11 cellular contexts compared by ENCODE assay signal in the genomic region with DNA sequence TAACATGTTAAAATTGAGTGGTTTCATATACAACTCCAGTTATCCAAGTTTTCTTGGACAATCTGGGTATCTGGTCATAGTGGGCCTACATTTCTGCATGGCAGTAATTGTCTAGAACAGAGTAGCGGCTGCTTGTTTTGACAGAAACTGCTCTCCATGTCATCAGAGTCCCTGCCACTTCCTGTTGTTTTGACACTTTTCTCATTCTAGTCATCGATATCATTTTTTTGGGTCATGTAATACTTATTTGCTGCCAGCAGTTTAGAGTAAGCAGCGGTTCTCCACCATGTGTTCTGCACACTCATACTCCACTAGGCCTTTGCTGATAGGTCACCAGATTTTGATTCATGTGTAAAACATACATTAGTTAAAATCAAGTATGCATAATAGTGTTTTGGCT.
DNase-seq lines count a peak whose midpoint lies in the region; ATAC-seq and TF ChIP-seq lines count a peak whose summit lies in the region.
"Had no signal": no experiment of that assay in that cellular context is flagged by ENCODE, and none has a peak within 500 bp of the region (broad histone marks: within the 10 kb centered on the region; RNA-seq: fewer than 3 reads in every experiment).

No MANE protein-coding gene starts in this region.

- peak; percentile 66 for ATAC-seq in GM21367 (IDR thresholded peaks at IDR 0.05; ENCODE audit: unreplicated experiment)
- ATAC-seq in esophagus mucosa, result peak; percentile 13
- no peak for ATAC-seq in HG02840 (IDR thresholded peaks at IDR 0.05; ENCODE audit: low FRiP score, unreplicated experiment)
- ATAC-seq: body of pancreas had no signal

- H3K9ac ChIP-seq in OCI-LY3 (ENCODE audit: low read length), result no peak overlapping the region

- H4K20me1 ChIP-seq in DOHH2 (ENCODE audit: control insufficient read depth, insufficient read depth, low read depth, low read length) (no peaks in the 10 kb centered on the region), OCI-LY3 (ENCODE audit: insufficient read depth, low read length) (no peaks in the 10 kb centered on the region)

- DNase-seq in inferior parietal cortex (ENCODE audit: extremely low spot score), result no peak
- DNase-seq in NCI-H146 treated with DMSO at 0.1 percent for 48 hours (lab: John Stamatoyannopoulos, UW; ENCODE audit: unreplicated experiment), result no peak
- no peak for DNase-seq in D341Med (ENCODE audit: low spot score)
- DNase-seq: retina, transverse colon had no signal

- peak overlapping the region; percentile 39 for H3K4me2 ChIP-seq in DOHH2 (ENCODE audit: low read length)
- H3K4me2 ChIP-seq in OCI-LY3 (ENCODE audit: low read length), result peak overlapping the region; percentile 34

- no peaks in the 10 kb centered on the region for H3K9me2 ChIP-seq in DOHH2 (replicated peaks; ENCODE audit: control insufficient read depth, low read length)

- H3K9me3 ChIP-seq in DOHH2 (ENCODE audit: control insufficient read depth, insufficient read depth, low read length), result no peaks in the 10 kb centered on the region
- no peaks in the 10 kb centered on the region for H3K9me3 ChIP-seq in OCI-LY3 (ENCODE audit: insufficient read depth, low read length)
- H3K9me3 ChIP-seq: body of pancreas, transverse colon had no signal

- 0 out of 2 replicates have a peak, but pooled peaks cover 3% of the 10 kb centered on the region for H3F3A ChIP-seq in DOHH2 (ENCODE audit: control insufficient read depth, insufficient read depth)

- H3K36me3 ChIP-seq in DOHH2 (ENCODE audit: control insufficient read depth, low read length) (no peaks in the 10 kb centered on the region), OCI-LY3 (replicated peaks; ENCODE audit: low read depth, low read length) (no peaks in the 10 kb centered on the region)
- H3K36me3 ChIP-seq: transverse colon had no signal

- no peak overlapping the region; the same call in 1 of the 2 replicates for H2AFZ ChIP-seq in OCI-LY3 (ENCODE audit: low read depth, low read length)

- TF ChIP-seq CTCF in DOHH2 (IDR thresholded peaks at IDR 0.05; ENCODE audit: low read depth, low read length, poor library complexity, severe bottlenecking) (no peak), OCI-LY3 (IDR thresholded peaks at IDR 0.05; ENCODE audit: low read depth, low read length) (no peak)

- H3K27ac ChIP-seq in DOHH2 (ENCODE audit: low read depth, low read length), result no peak overlapping the region
- no peak overlapping the region for H3K27ac ChIP-seq in OCI-LY3 (ENCODE audit: low read length)

- peaks cover 10% of the 10 kb centered on the region for H3K79me2 ChIP-seq in DOHH2 (ENCODE audit: control insufficient read depth, low read length)
- no peaks in the 10 kb centered on the region; the same call in 1 of the 2 replicates for H3K79me2 ChIP-seq in OCI-LY3 (ENCODE audit: low read length)

- 0 out of 2 replicates have a peak overlapping the region, but pooled peaks have one; percentile 8 for H3K4me3 ChIP-seq in DOHH2 (ENCODE audit: low read length)
- no peak overlapping the region for H3K4me3 ChIP-seq in OCI-LY3 (ENCODE audit: low read length)
- H3K4me3 ChIP-seq: body of pancreas, transverse colon had no signal

- H3K4me1 ChIP-seq in DOHH2 (ENCODE audit: control insufficient read depth, low read length) (peaks cover 71% of the 10 kb centered on the region), OCI-LY3 (ENCODE audit: low read length) (peaks cover 66% of the 10 kb centered on the region)

- H3K27me3 ChIP-seq in DOHH2 (ENCODE audit: control insufficient read depth, low read length), result no peaks in the 10 kb centered on the region
- no peaks in the 10 kb centered on the region for H3K27me3 ChIP-seq in OCI-LY3 (ENCODE audit: low read depth, low read length)
- H3K27me3 ChIP-seq: body of pancreas, transverse colon had no signal
